Comparison of ENCODE assay signal across 9 cellular contexts in the genomic region with DNA sequence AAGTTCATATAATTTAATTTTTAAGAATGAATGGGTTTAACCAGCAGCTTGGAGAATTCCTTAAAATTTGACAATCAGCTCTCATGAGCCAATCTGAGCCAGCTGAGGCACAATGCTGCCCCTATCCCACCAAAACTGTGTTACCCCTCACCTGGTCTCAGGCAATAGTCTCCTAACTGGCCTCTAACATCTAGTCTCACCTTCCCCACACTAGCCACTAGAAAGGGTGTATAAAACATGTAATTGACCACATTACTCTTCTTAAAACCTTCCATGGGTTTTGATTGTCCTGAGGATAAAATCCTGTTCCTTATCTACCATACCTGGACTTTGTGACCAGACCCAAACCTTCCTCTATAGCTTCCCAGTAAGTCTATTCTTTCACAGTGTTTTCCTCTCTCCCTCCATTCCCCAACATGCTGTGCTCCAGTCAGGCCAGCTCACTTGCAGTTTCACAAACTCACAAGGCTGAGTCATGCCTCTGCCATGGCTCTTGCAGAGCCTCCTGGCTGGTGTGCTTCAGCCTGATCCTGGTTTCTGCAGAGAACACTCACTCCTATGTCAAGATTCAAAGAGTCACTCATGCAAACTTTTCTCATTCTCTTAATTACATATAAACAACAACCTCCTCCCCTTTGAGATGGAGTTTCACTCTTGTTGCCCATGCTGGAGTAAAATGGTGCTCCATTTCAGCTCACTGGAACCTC. TPM values are rescaled to one million over a fixed set of nuclear protein-coding genes. Genes with fewer than 3 reads are reported as not detected.
DNase-seq lines count a peak whose midpoint lies in the region; ATAC-seq and TF ChIP-seq lines count a peak whose summit lies in the region.
"Had no signal": no experiment of that assay in that cellular context is flagged by ENCODE, and none has a peak within 500 bp of the region (broad histone marks: within the 10 kb centered on the region; RNA-seq: fewer than 3 reads in every experiment).

No MANE protein-coding gene starts in this region.

- H3K23ac ChIP-seq in mesenchymal stem cell (ENCODE audit: low read length in 2 of 2): no peak overlapping the region

- H3K27ac ChIP-seq in mesenchymal stem cell (ENCODE audit: low read length, poor library complexity, severe bottlenecking) (no peak overlapping the region), prostate gland (no peak overlapping the region)

- peaks cover 5% of the 10 kb centered on the region for H3K9me3 ChIP-seq in adipocyte (ENCODE audit: control insufficient read depth, low read length)
- no peaks in the 10 kb centered on the region for H3K9me3 ChIP-seq in mesenchymal stem cell (ENCODE audit: control insufficient read depth, low read length)
- H3K9me3 ChIP-seq in prostate gland: no peaks in the 10 kb centered on the region

- H2AFZ ChIP-seq in mesenchymal stem cell (ENCODE audit: low read depth, low read length): peak overlapping the region; percentile 77

- intact Hi-C loops in prostate gland (cut with DNase I): no loop called here

- H2BK5ac ChIP-seq in mesenchymal stem cell (ENCODE audit: low read depth, low read length, poor library complexity, severe bottlenecking): no peak overlapping the region

- ATAC-seq in GM18909 (IDR thresholded peaks at IDR 0.05; ENCODE audit: poor library complexity, unreplicated experiment) (no peak), HG02870 (IDR thresholded peaks at IDR 0.05; ENCODE audit: unreplicated experiment) (no peak)
- ATAC-seq: right cardiac atrium had no signal

- H3K27me3 ChIP-seq in adipocyte (replicated peaks; ENCODE audit: control insufficient read depth, insufficient read depth, low read length) (no peaks in the 10 kb centered on the region), mesenchymal stem cell (ENCODE audit: control insufficient read depth in 1 of 2, insufficient read depth in 1 of 2, low read length in 2 of 2) (peaks cover 0 to 10% of the 10 kb centered on the region in 2 experiments), prostate gland (replicated peaks; ENCODE audit: insufficient read depth) (no peaks in the 10 kb centered on the region)

- no peak for TF ChIP-seq CTCF in prostate gland (IDR thresholded peaks at IDR 0.05)

- TF ChIP-seq POLR2A in prostate gland (IDR thresholded peaks at IDR 0.05): no peak

- no peak overlapping the region for H2AK5ac ChIP-seq in mesenchymal stem cell (ENCODE audit: low read length, severe bottlenecking)

- no peak overlapping the region for H3K14ac ChIP-seq in mesenchymal stem cell (ENCODE audit: low read length in 2 of 2)

- no peak overlapping the region for H3K4me2 ChIP-seq in mesenchymal stem cell (ENCODE audit: low read length, poor library complexity, severe bottlenecking)

- no peak overlapping the region for H3K4ac ChIP-seq in mesenchymal stem cell (ENCODE audit: low read depth in 1 of 2, low read length in 2 of 2)

- H4K8ac ChIP-seq in mesenchymal stem cell (ENCODE audit: low read length): no peak overlapping the region

- H2BK12ac ChIP-seq in mesenchymal stem cell (ENCODE audit: low read length in 2 of 2): peak overlapping the region in 1 of 2 experiments; percentile 90

- no peak overlapping the region for H2BK15ac ChIP-seq in mesenchymal stem cell (ENCODE audit: low read depth, poor library complexity, severe bottlenecking)

- H3K4me1 ChIP-seq in adipocyte (ENCODE audit: control insufficient read depth, insufficient read depth, low read length) (peaks cover 7% of the 10 kb centered on the region), mesenchymal stem cell (ENCODE audit: control insufficient read depth, insufficient read depth, low read depth, low read length) (peaks cover 2% of the 10 kb centered on the region), prostate gland (replicated peaks) (no peaks in the 10 kb centered on the region)

- peak overlapping the region in 1 of 2 experiments; percentile 87 for H3K18ac ChIP-seq in mesenchymal stem cell (ENCODE audit: low read depth in 1 of 2, low read length in 2 of 2)

- H3K79me1 ChIP-seq in mesenchymal stem cell (replicated peaks; ENCODE audit: low read length, poor library complexity, severe bottlenecking): no peaks in the 10 kb centered on the region

- no peak overlapping the region for H4K91ac ChIP-seq in mesenchymal stem cell (ENCODE audit: low read length)

- H3K4me3 ChIP-seq in adipocyte (ENCODE audit: low read length) (no peak overlapping the region), mesenchymal stem cell (ENCODE audit: insufficient read depth in 1 of 2, low read depth in 1 of 2, low read length in 2 of 2) (no peak overlapping the region), prostate gland (no peak overlapping the region)

- H3K36me3 ChIP-seq in adipocyte (ENCODE audit: control insufficient read depth, insufficient read depth, low read length, severe bottlenecking) (no peaks in the 10 kb centered on the region), mesenchymal stem cell (ENCODE audit: control insufficient read depth in 1 of 2, insufficient read depth in 2 of 2, low read depth in 1 of 2, low read length in 2 of 2) (no peaks in the 10 kb centered on the region), prostate gland (no peaks in the 10 kb centered on the region)

- no peak overlapping the region for H2BK120ac ChIP-seq in mesenchymal stem cell (ENCODE audit: low read depth, low read length)

- peak overlapping the region; percentile 48 for H3K9ac ChIP-seq in adipocyte (ENCODE audit: low read length)
- H3K9ac ChIP-seq in mesenchymal stem cell (ENCODE audit: low read length): peak overlapping the region; percentile 82

- DNase-seq in GM03348 (ENCODE audit: low spot score) (peak; percentile 70), HPDE6-E6E7 (ENCODE audit: extremely low spot score) (peak; percentile 38), adipocyte (ENCODE audit: low read depth) (peak; percentile 77), mesenchymal stem cell (peak; percentile 75), prostate gland (ENCODE audit: low spot score) (no peak)
- DNase-seq: NCI-H1436, right cardiac atrium had no signal

RNA-seq across cellular contexts. Expression of a gene that starts 16.0 kb away (rescaled TPM):
- 27.6 TPM for polyA plus RNA-seq in mesenchymal stem cell (2013, experiment 1 of 2)
- 28.3 TPM for polyA plus RNA-seq in mesenchymal stem cell (2013, experiment 2 of 2)
- total RNA-seq in prostate gland: 10 to 100 TPM; 12.7 to 14.2 TPM
